Comparison of ENCODE assay signal across 22 cellular contexts in the genomic region with DNA sequence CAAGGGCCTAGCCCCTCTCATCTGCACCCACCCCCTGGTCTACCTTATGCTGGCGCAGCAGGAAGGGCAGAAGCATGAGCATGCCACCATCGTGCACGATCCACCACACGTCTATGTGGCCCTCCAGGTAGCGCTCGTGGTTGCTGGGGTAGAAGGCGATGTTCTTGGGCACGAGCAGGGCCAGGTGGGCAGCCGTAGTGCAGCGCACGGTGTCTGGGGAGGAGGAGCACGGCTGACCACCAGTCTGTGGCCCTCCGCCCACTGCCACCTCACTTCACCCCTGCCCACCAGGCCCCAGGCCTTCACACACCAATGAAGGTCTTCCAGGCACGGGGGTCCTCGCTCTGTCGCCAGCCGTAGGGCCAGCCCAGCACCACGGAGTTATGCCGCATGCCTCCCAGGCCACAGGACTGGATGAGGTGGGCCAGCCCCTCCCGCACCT. TPM values are rescaled to one million over a fixed set of nuclear protein-coding genes. Genes with fewer than 3 reads are reported as not detected.
"Had no signal": no experiment of that assay in that cellular context is flagged by ENCODE, and none has a peak within 500 bp of the region (broad histone marks: within the 10 kb centered on the region; RNA-seq: fewer than 3 reads in every experiment).

No MANE protein-coding gene starts in this region.

- ATAC-seq: activated naive CD8-positive, alpha-beta T cell treated with anti-CD3 and anti-CD28 coated beads, Interleukin-2, amount 50 U/mL, for 24 hours; left colon had no signal

- H3K27ac ChIP-seq: epithelial cell of prostate, neural progenitor cell, ovary, thyroid gland, uterus had no signal

- H3K4me1 ChIP-seq: uterus had no signal

- H3K4me3 ChIP-seq: heart right ventricle, neural progenitor cell, ovary, sigmoid colon, spleen, stomach, thyroid gland, uterus had no signal

- H3K27me3 ChIP-seq: heart right ventricle, neural progenitor cell, ovary, sigmoid colon, spleen, stomach, thyroid gland, uterus had no signal

- DNase-seq: activated CD4-positive, alpha-beta T cell treated with anti-CD3 and anti-CD28 coated beads, Interleukin-2, amount 10 ng/mL, durations not matched to agents 24 days and 14 days; activated CD4-positive, CD25-positive, alpha-beta regulatory T cell; activated CD8-positive, alpha-beta memory T cell treated with anti-CD3 and anti-CD28 coated beads for 24 hours; activated naive CD4-positive, alpha-beta T cell; activated naive CD8-positive, alpha-beta T cell treated with anti-CD3 and anti-CD28 coated beads, Interleukin-2, amount 50 U/mL, for 24 hours; heart right ventricle; left colon; naive B cell; ovary; sigmoid colon; spleen; stomach; thyroid gland; uterus had no signal

- H3K9me3 ChIP-seq: heart right ventricle, ovary, sigmoid colon, spleen, stomach, thyroid gland, uterus had no signal

- H3K36me3 ChIP-seq: neural progenitor cell, ovary, uterus had no signal

RNA-seq across cellular contexts. Expression of gene DPEP3, which starts 34.1 kb away (rescaled TPM):
- total RNA-seq: activated CD4-positive, alpha-beta T cell treated with anti-CD3 and anti-CD28 coated beads, Interleukin-2, amount 10 ng/mL, durations not matched to agents 24 days and 14 days; aorta; bronchial epithelial cell; cerebellum; dermis microvascular lymphatic vessel endothelial cell; frontal cortex; pulmonary artery endothelial cell; stomach had no signal
